13 cellular contexts compared by ENCODE assay signal in genomic region chr1:160405331-160405877, GRCh38. TPM values are rescaled to one million over a fixed set of nuclear protein-coding genes. Genes with fewer than 3 reads are reported as not detected.
DNase-seq lines count a peak whose midpoint lies in the region; FAIRE-seq and TF ChIP-seq lines count a peak whose summit lies in the region.
"Had no signal": no experiment of that assay in that cellular context is flagged by ENCODE, and none has a peak within 500 bp of the region (broad histone marks: within the 10 kb centered on the region; RNA-seq: fewer than 3 reads in every experiment).

No MANE protein-coding gene starts in this region.

- peaks cover 5 to 17% of the 10 kb centered on the region in 2 experiments for H4K20me1 ChIP-seq in H1 (replicated peaks in 1 of 2; ENCODE audit: control insufficient read depth in 1 of 2, insufficient read depth in 2 of 2, low read length in 2 of 2)

- no peak for TF ChIP-seq CTCF in RWPE1 (conservative IDR thresholded peaks at IDR 0.05; ENCODE audit: low read depth)
- TF ChIP-seq CTCF in H1 (IDR thresholded peaks at IDR 0.05; ENCODE audit: control extremely low read depth in 1 of 3, insufficient read depth in 1 of 3, low read depth in 1 of 3, low read length in 3 of 3), result no peak

- H2BK12ac ChIP-seq in H1 (ENCODE audit: low read depth, low read length), result no peak overlapping the region

- no peak for FAIRE-seq in H1 (lab: Jason Lieb, UNC)
- FAIRE-seq: H54 had no signal

- peak overlapping the region; percentile 32 for H3K27ac ChIP-seq in RWPE1
- H3K27ac ChIP-seq in H1 (ENCODE audit: low read depth, low read length), result no peak overlapping the region
- peak overlapping the region in 14 of 21 experiments; percentile 3 to 88 (median 60) for H3K27ac ChIP-seq in skin epidermis
- H3K27ac ChIP-seq: PC-9 had no signal

- H3K56ac ChIP-seq in H1 (replicated peaks; ENCODE audit: insufficient read length, low read depth, low read length), result no peak overlapping the region

- no peak overlapping the region for H3K4me2 ChIP-seq in H1 (ENCODE audit: insufficient read depth in 1 of 2, low read depth in 2 of 2, low read length in 2 of 2)
- H3K4me2 ChIP-seq: PC-9 had no signal

- no peak overlapping the region for H3K4me3 Mint-ChIP-seq in T-helper 2 cell treated with Interferon-gamma antibody and Interleukin-4, amounts not matched to agents 5 μg/mL and 100 μg/mL, for 36 hours

- H3K79me1 ChIP-seq in H1 (ENCODE audit: low read depth, low read length), result peaks cover 36% of the 10 kb centered on the region

- H3K27me3 ChIP-seq in H1 (replicated peaks in 1 of 4; ENCODE audit: control insufficient read depth in 3 of 4, extremely low read depth in 1 of 4, insufficient read depth in 3 of 4, low read length in 3 of 4), result no peaks in the 10 kb centered on the region

- no peak overlapping the region for H2AFZ ChIP-seq in H1 (ENCODE audit: low read length)
- H2AFZ ChIP-seq: PC-9 had no signal

- no peak for TF ChIP-seq RAD21 in H1 (IDR thresholded peaks at IDR 0.05 in 1 of 2, conservative IDR thresholded peaks at IDR 0.05 in 1 of 2; ENCODE audit: low read depth in 2 of 2, low read length in 2 of 2)

- peaks cover 19 to 38% (median 28%) of the 10 kb centered on the region in 4 experiments for H3K4me1 ChIP-seq in H1 (replicated peaks in 1 of 4; ENCODE audit: control insufficient read depth in 3 of 4, insufficient read depth in 4 of 4, low read length in 3 of 4)

- TF ChIP-seq POLR2A in H1 (IDR thresholded peaks at IDR 0.05; ENCODE audit: control extremely low read depth in 1 of 2, low read depth in 2 of 2, low read length in 2 of 2), result no peak

- H2BK120ac ChIP-seq in H1 (replicated peaks; ENCODE audit: low read depth, low read length), result no peak overlapping the region

- TF ChIP-seq EP300 in H1 (IDR thresholded peaks at IDR 0.05; ENCODE audit: borderline replicate concordance in 1 of 2, low read depth in 2 of 2, low read length in 2 of 2), result no peak

- H2BK15ac ChIP-seq in H1 (ENCODE audit: low read length), result 0 out of 2 replicates have a peak overlapping the region, but pooled peaks have one; percentile 41

- no peak overlapping the region for H3K14ac ChIP-seq in H1 (ENCODE audit: insufficient read length)

- 0 out of 8 replicates have a peak, but pooled peaks cover 0 to 2% (median 0%) of the 10 kb centered on the region in 4 experiments for H3K36me3 ChIP-seq in H1 (ENCODE audit: control insufficient read depth in 2 of 4, insufficient read depth in 4 of 4, low read length in 3 of 4)

- H2BK5ac ChIP-seq in H1 (ENCODE audit: low read depth, low read length), result 0 out of 2 replicates have a peak overlapping the region, but pooled peaks have one; percentile 38

- H3K36me3 Mint-ChIP-seq in T-helper 2 cell treated with Interferon-gamma antibody and Interleukin-4, amounts not matched to agents 5 μg/mL and 100 μg/mL, for 36 hours (ENCODE audit: low read depth), result no peaks in the 10 kb centered on the region

- H2AK5ac ChIP-seq in H1 (ENCODE audit: low read depth, low read length), result no peak overlapping the region

- POLR2A ChIA-PET in RWPE1 (lab: Yijun Ruan, JAX; ENCODE audit: low non-redundant PET) (no interaction called here), H1 (lab: Charles Lee; ENCODE audit: partially characterized antibody) (interaction anchor here (1.5 kb wide), 1 partner anchor 26 kb away, joined by 3 read pairs; no protein-coding TSS in a partner anchor)

- no peak for DNase-seq in RWPE1 (ENCODE audit: low spot score)
- DNase-seq in H1 (ENCODE audit: low read depth in 1 of 2, low spot score in 2 of 2), result no peak
- DNase-seq in myocyte (ENCODE audit: low read depth), result peak; percentile 9
- no peak for DNase-seq in NCI-H1092 (lab: John Stamatoyannopoulos, UW)
- DNase-seq in HK-2 (ENCODE audit: unreplicated experiment), result no peak
- no peak for DNase-seq in NCI-H524 (lab: John Stamatoyannopoulos, UW)
- no peak for DNase-seq in T-helper 2 cell treated with Interferon-gamma antibody and Interleukin-4, amounts not matched to agents 5 μg/mL and 100 μg/mL, for 36 hours (ENCODE audit: low spot score)
- DNase-seq: COR-L47, NCI-H1417, NCI-H510A, PC-9 had no signal

- H3K23ac ChIP-seq in H1 (ENCODE audit: insufficient read length), result no peak overlapping the region

- CTCF ChIA-PET in RWPE1 (lab: Yijun Ruan, JAX) (interaction anchor here (0.6 kb wide), 1 partner anchor 29 kb away, joined by 3 read pairs; no protein-coding TSS in a partner anchor), H1 (lab: Charles Lee; ENCODE audit: partially characterized antibody) (interaction anchor here (0.7 to 5.8 kb wide), 4 partner anchors 21 to 140 kb away, joined by 3 to 56 read pairs (median 4); no protein-coding TSS in a partner anchor)

- H3K9me3 ChIP-seq in H1 (ENCODE audit: insufficient read depth in 2 of 2, low read depth in 1 of 2, low read length in 1 of 2), result no peaks in the 10 kb centered on the region

- H3K23me2 ChIP-seq in H1 (ENCODE audit: low read depth, low read length), result peaks cover 8% of the 10 kb centered on the region

- WGBS in H1 (ENCODE audit: extremely low coverage in 1 of 2, insufficient coverage in 1 of 2, insufficient read length in 1 of 2, insufficient replicate concordance in 2 of 2, low coverage in 1 of 2, low lambda C conversion rate in 2 of 2, missing lambda C conversion rate in 1 of 2), 2 experiments, result 75% methylated on average over 1 of the region's 2 CpGs; no CpG with 5 or more reads in 1 of the 2 experiments

- no peak overlapping the region for H2BK20ac ChIP-seq in H1 (ENCODE audit: low read length)

- H3K4ac ChIP-seq in H1 (replicated peaks; ENCODE audit: insufficient read length, low read depth, low read length), result no peak overlapping the region

- peaks cover 21 to 94% of the 10 kb centered on the region in 2 experiments for H3K79me2 ChIP-seq in H1 (ENCODE audit: control insufficient read depth in 1 of 2, insufficient read depth in 2 of 2, low read length in 2 of 2)

- no peak overlapping the region for H3K27ac Mint-ChIP-seq in T-helper 2 cell treated with Interferon-gamma antibody and Interleukin-4, amounts not matched to agents 5 μg/mL and 100 μg/mL, for 36 hours

- H3K9ac ChIP-seq in H1 (replicated peaks in 1 of 4; ENCODE audit: extremely low read depth in 1 of 4, low read depth in 3 of 4, low read length in 3 of 4), result no peak overlapping the region

- H4K91ac ChIP-seq in H1 (replicated peaks; ENCODE audit: insufficient read length, low read length), result no peak overlapping the region

- no peak overlapping the region for H4K5ac ChIP-seq in H1 (ENCODE audit: insufficient read length, low read depth, low read length)

- no peaks in the 10 kb centered on the region for H3K9me3 Mint-ChIP-seq in T-helper 2 cell treated with Interferon-gamma antibody and Interleukin-4, amounts not matched to agents 5 μg/mL and 100 μg/mL, for 36 hours

- H3K27me3 Mint-ChIP-seq in T-helper 2 cell treated with Interferon-gamma antibody and Interleukin-4, amounts not matched to agents 5 μg/mL and 100 μg/mL, for 36 hours (ENCODE audit: low read depth), result peaks cover 35% of the 10 kb centered on the region

- H3K4me3 ChIP-seq in H1 (ENCODE audit: extremely low read depth in 1 of 4, insufficient read depth in 2 of 4, low read depth in 3 of 4, low read length in 4 of 4), result no peak overlapping the region
- H3K4me3 ChIP-seq in skin epidermis, result peak overlapping the region in 1 of 7 experiments; percentile 9
- H3K4me3 ChIP-seq: PC-9 had no signal

- H3K4me1 Mint-ChIP-seq in T-helper 2 cell treated with Interferon-gamma antibody and Interleukin-4, amounts not matched to agents 5 μg/mL and 100 μg/mL, for 36 hours (ENCODE audit: low read depth), result no peaks in the 10 kb centered on the region

- no peak overlapping the region for H3K18ac ChIP-seq in H1 (ENCODE audit: extremely low read depth, low read length)

- no peak overlapping the region for H4K8ac ChIP-seq in H1 (ENCODE audit: extremely low read depth, insufficient read depth, low read length)

TF ChIP-seq in H1, 55 proteins besides CTCF, POLR2A, EP300 and RAD21 (continues in another document):
- TF ChIP-seq RNF2 (IDR thresholded peaks at IDR 0.05; ENCODE audit: borderline replicate concordance, low read depth, low read length, missing control alignments, poor library complexity, severe bottlenecking), result no peak
- TF ChIP-seq, protein P1, sequence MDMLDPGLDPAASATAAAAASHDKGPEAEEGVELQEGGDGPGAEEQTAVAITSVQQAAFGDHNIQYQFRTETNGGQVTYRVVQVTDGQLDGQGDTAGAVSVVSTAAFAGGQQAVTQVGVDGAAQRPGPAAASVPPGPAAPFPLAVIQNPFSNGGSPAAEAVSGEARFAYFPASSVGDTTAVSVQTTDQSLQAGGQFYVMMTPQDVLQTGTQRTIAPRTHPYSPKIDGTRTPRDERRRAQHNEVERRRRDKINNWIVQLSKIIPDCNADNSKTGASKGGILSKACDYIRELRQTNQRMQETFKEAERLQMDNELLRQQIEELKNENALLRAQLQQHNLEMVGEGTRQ (IDR thresholded peaks at IDR 0.05; ENCODE audit: low read length), result no peak
- TF ChIP-seq GTF2F1 (IDR thresholded peaks at IDR 0.05; ENCODE audit: borderline replicate concordance, low read depth, low read length), result no peak
- no peak for TF ChIP-seq PHF8 (conservative IDR thresholded peaks at IDR 0.05; ENCODE audit: low read depth, low read length)
- no peak for TF ChIP-seq POU5F1 (IDR thresholded peaks at IDR 0.05; ENCODE audit: low read depth, low read length)
- no peak for TF ChIP-seq CREB1 (IDR thresholded peaks at IDR 0.05)
- TF ChIP-seq TAF1 (IDR thresholded peaks at IDR 0.05; ENCODE audit: low read depth, low read length), result no peak

RNA-seq across cellular contexts. Expression of gene VANGL2, which starts 5.0 kb away (rescaled TPM):
- 62.5 TPM in 2 replicates for total RNA-seq in H1 (2021; fragmentation: NEBNext Ultra II Directional; extraction: Animal tissue kit (Norgen Biotek cat#: 25700))
- polyA plus RNA-seq in H1 (2011; rRNA removed), result 112 and 118 TPM in 2 replicates
- 75.0 TPM for polyA plus RNA-seq in H1 (2011; cell fraction: cytosol; rRNA removed)
- 107 TPM for polyA plus RNA-seq in H1 (2011; cell fraction: nucleus; rRNA removed)
- polyA plus RNA-seq in H1 (2012, experiment 1 of 2), result 42.1 to 48.3 TPM (median 44.3 TPM) in 4 replicates
- 34.6 TPM for polyA plus RNA-seq in H1 (2012, experiment 2 of 2)
- 52.7 TPM for polyA plus RNA-seq in H1 (2013, experiment 1 of 2)
- polyA plus RNA-seq in H1 (2013, experiment 2 of 2), result 58.7 TPM
- polyA minus RNA-seq in H1 (2011; rRNA and poly(A)+ RNA removed), result 62.0 and 65.0 TPM in 2 replicates
- 27.4 TPM for polyA minus RNA-seq in H1 (2011; cell fraction: cytosol; rRNA and poly(A)+ RNA removed)
- 26.2 TPM for polyA minus RNA-seq in H1 (2011; cell fraction: nucleus; rRNA and poly(A)+ RNA removed)
- total RNA-seq in myocyte, result 0.05 and 0.21 TPM in 2 replicates
- 0.79 TPM for polyA plus RNA-seq in myocyte (2012)

RNA-seq across cellular contexts. Expression of gene NHLH1, which starts 38.5 kb away (rescaled TPM):
- total RNA-seq in H1 (2021; fragmentation: NEBNext Ultra II Directional; extraction: Animal tissue kit (Norgen Biotek cat#: 25700)), result 0.39 and 0.48 TPM in 2 replicates
- 0.91 and 1.2 TPM in 2 replicates for polyA plus RNA-seq in H1 (2011; rRNA removed)
- 0.75 TPM for polyA plus RNA-seq in H1 (2011; cell fraction: cytosol; rRNA removed)
- polyA plus RNA-seq in H1 (2011; cell fraction: nucleus; rRNA removed), result 2.0 TPM
- polyA plus RNA-seq in H1 (2012, experiment 1 of 2), result 0.61 to 0.89 TPM (median 0.72 TPM) in 4 replicates
- 0.30 TPM for polyA plus RNA-seq in H1 (2012, experiment 2 of 2)
- polyA plus RNA-seq in H1 (2013, experiment 1 of 2), result 0.59 TPM
- polyA plus RNA-seq in H1 (2013, experiment 2 of 2), result 0.46 TPM
- 0.27 and 0.98 TPM in 2 replicates for polyA minus RNA-seq in H1 (2011; rRNA and poly(A)+ RNA removed)
- not detected for polyA minus RNA-seq in H1 (2011; cell fraction: cytosol; rRNA and poly(A)+ RNA removed)
- polyA minus RNA-seq in H1 (2011; cell fraction: nucleus; rRNA and poly(A)+ RNA removed), result 0.80 TPM
- 0.21 and 0.51 TPM in 2 replicates for total RNA-seq in myocyte
- polyA plus RNA-seq in myocyte (2012), result 0.33 TPM

Comparison
In these comparisons a context has a peak if more than half of its experiments do, and no peak if none do; other contexts are left out.
1. RNA of gene VANGL2, which starts 5.0 kb away (total RNA-seq): 62.5 TPM in H1; 0.05 to 0.21 TPM in myocyte; every median in the first group is over 10 times any median in the second.